Comparison of ENCODE assay signal across 12 cellular contexts in the genomic region with DNA sequence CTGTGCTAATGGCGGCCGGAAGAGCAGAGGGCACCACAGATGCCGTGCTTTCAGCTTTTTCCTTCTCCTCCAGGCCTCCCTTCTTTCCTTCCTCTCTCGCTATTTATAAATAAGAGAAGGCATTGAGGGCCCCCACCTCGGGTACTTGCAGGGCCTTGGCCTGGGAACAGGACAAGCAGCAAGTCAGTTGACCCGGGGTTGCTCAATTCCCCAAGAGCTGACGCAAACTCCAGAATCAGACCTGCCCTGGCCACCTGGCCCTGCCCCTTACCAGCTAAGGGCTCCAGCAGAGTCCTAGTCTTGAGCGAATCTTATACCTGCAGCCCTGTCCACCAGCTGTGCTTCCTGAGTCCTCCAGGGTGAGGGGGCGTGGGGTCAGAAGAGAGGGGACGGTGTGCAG. TPM values are rescaled to one million over a fixed set of nuclear protein-coding genes. Genes with fewer than 3 reads are reported as not detected.
A peak's percentile ranks its signal among the peaks of the same experiment; 100 is the strongest.
DNase-seq lines count a peak whose midpoint lies in the region; ATAC-seq and TF ChIP-seq lines count a peak whose summit lies in the region.
"Had no signal": no experiment of that assay in that cellular context is flagged by ENCODE, and none has a peak within 500 bp of the region (broad histone marks: within the 10 kb centered on the region; RNA-seq: fewer than 3 reads in every experiment).

No MANE protein-coding gene starts in this region.

- intact Hi-C loops in activated CD4-positive, alpha-beta T cell treated with anti-CD3 and anti-CD28 coated beads, Interleukin-2, amount 10 ng/mL, durations not matched to agents 24 days and 14 days (cut with micrococcal nuclease) = no loop called here
- intact Hi-C loops in esophagus squamous epithelium (cut with DNase I) = no loop called here
- intact Hi-C loops in upper lobe of right lung (cut with DNase I) = no loop called here

- no peak for TF ChIP-seq POLR2A in esophagus squamous epithelium (IDR thresholded peaks at IDR 0.05)

- POLR2A ChIA-PET in naive thymus-derived CD8-positive, alpha-beta T cell (lab: Charles Lee) = interaction anchor here (3.2 to 9.7 kb wide), 3 partner anchors 19 to 56 kb away, joined by 16 to 119 read pairs (median 43); no protein-coding TSS in a partner anchor

- H3K36me3 ChIP-seq in esophagus squamous epithelium (no peaks in the 10 kb centered on the region), upper lobe of right lung (no peaks in the 10 kb centered on the region)

- H3K4me3 ChIP-seq in esophagus squamous epithelium (no peak overlapping the region), upper lobe of right lung (no peak overlapping the region)

- peaks cover 67% of the 10 kb centered on the region for H3K4me1 Mint-ChIP-seq in activated CD4-positive, alpha-beta T cell treated with anti-CD3 and anti-CD28 coated beads, Interleukin-2, amount 10 ng/mL, durations not matched to agents 24 days and 14 days
- H3K4me1 Mint-ChIP-seq in naive thymus-derived CD8-positive, alpha-beta T cell = peaks cover 43 to 87% (median 74%) of the 10 kb centered on the region in 4 donors

- H3K27ac ChIP-seq in esophagus squamous epithelium = peak overlapping the region; percentile 25 to 89 (median 77)
- peak overlapping the region; percentile 81 for H3K27ac ChIP-seq in upper lobe of right lung

- no peak overlapping the region for H3K4me3 Mint-ChIP-seq in activated CD4-positive, alpha-beta T cell treated with anti-CD3 and anti-CD28 coated beads, Interleukin-2, amount 10 ng/mL, durations not matched to agents 24 days and 14 days
- H3K4me3 Mint-ChIP-seq in naive thymus-derived CD8-positive, alpha-beta T cell = peak overlapping the region in 4 of 10 donors; percentile 10 to 82 (median 42)
- H3K4me3 Mint-ChIP-seq: nephron had no signal

- H3K27me3 Mint-ChIP-seq in activated CD4-positive, alpha-beta T cell treated with anti-CD3 and anti-CD28 coated beads, Interleukin-2, amount 10 ng/mL, durations not matched to agents 24 days and 14 days = no peaks in the 10 kb centered on the region
- no peaks in the 10 kb centered on the region for H3K27me3 Mint-ChIP-seq in naive thymus-derived CD8-positive, alpha-beta T cell

- no peaks in the 10 kb centered on the region for H3K9me3 ChIP-seq in esophagus squamous epithelium
- H3K9me3 ChIP-seq in upper lobe of right lung = no peaks in the 10 kb centered on the region

- 74 to 76% methylated on average over 7 to 10 of the region's 10 CpGs for WGBS in esophagus squamous epithelium, 2 donors

- DNase-seq in activated CD4-positive, alpha-beta T cell treated with anti-CD3 and anti-CD28 coated beads, Interleukin-2, amount 10 ng/mL, durations not matched to agents 24 days and 14 days = no peak
- no peak for DNase-seq in activated CD4-positive, alpha-beta T cell treated with anti-CD3 and anti-CD28 coated beads for 4 hours
- no peak for DNase-seq in esophagus squamous epithelium (lab: John Stamatoyannopoulos, UW)
- DNase-seq in naive thymus-derived CD8-positive, alpha-beta T cell = no peak
- peak; percentile 90 for DNase-seq in upper lobe of right lung
- DNase-seq in NCI-H446 treated with DMSO at 0.1 percent for 48 hours (lab: John Stamatoyannopoulos, UW) = no peak
- DNase-seq: activated CD4-positive, alpha-beta T cell treated with anti-CD3 and anti-CD28 coated beads, Interleukin-2, amount 50 U/mL, for 1 hour; foreskin fibroblast; PC-3 had no signal

- no peaks in the 10 kb centered on the region for H3K9me3 Mint-ChIP-seq in activated CD4-positive, alpha-beta T cell treated with anti-CD3 and anti-CD28 coated beads, Interleukin-2, amount 10 ng/mL, durations not matched to agents 24 days and 14 days
- no peaks in the 10 kb centered on the region for H3K9me3 Mint-ChIP-seq in naive thymus-derived CD8-positive, alpha-beta T cell
- H3K9me3 Mint-ChIP-seq: nephron had no signal

- H3K27me3 ChIP-seq in esophagus squamous epithelium (peaks cover 0 to 46% (median 0%) of the 10 kb centered on the region in 4 donors), upper lobe of right lung (no peaks in the 10 kb centered on the region)

- peak overlapping the region; percentile 69 for H3K27ac Mint-ChIP-seq in activated CD4-positive, alpha-beta T cell treated with anti-CD3 and anti-CD28 coated beads, Interleukin-2, amount 10 ng/mL, durations not matched to agents 24 days and 14 days
- peak overlapping the region in 9 of 10 donors; percentile 29 to 100 (median 92) for H3K27ac Mint-ChIP-seq in naive thymus-derived CD8-positive, alpha-beta T cell
- H3K27ac Mint-ChIP-seq: nephron had no signal

- ATAC-seq in naive thymus-derived CD8-positive, alpha-beta T cell = no peak
- ATAC-seq in upper lobe of right lung = peak; percentile 76
- no peak for ATAC-seq in HG03439 (IDR thresholded peaks at IDR 0.05; ENCODE audit: unreplicated experiment)
- ATAC-seq in HG02571 (IDR thresholded peaks at IDR 0.05; ENCODE audit: unreplicated experiment) = no peak
- ATAC-seq: PC-3 had no signal

- H3K4me1 ChIP-seq in esophagus squamous epithelium (peaks cover 16 to 100% (median 57%) of the 10 kb centered on the region in 3 donors), upper lobe of right lung (peaks cover 90% of the 10 kb centered on the region)

- H3K36me3 Mint-ChIP-seq in activated CD4-positive, alpha-beta T cell treated with anti-CD3 and anti-CD28 coated beads, Interleukin-2, amount 10 ng/mL, durations not matched to agents 24 days and 14 days (ENCODE audit: low read depth) = peaks cover 51% of the 10 kb centered on the region
- no peaks in the 10 kb centered on the region for H3K36me3 Mint-ChIP-seq in naive thymus-derived CD8-positive, alpha-beta T cell

- no peak for TF ChIP-seq CTCF in esophagus squamous epithelium (IDR thresholded peaks at IDR 0.05)
- TF ChIP-seq CTCF in upper lobe of right lung (IDR thresholded peaks at IDR 0.05) = no peak

RNA-seq across cellular contexts. Expression of a gene that starts 13.5 kb away (rescaled TPM):
- 145 TPM in 2 replicates for total RNA-seq in activated CD4-positive, alpha-beta T cell treated with anti-CD3 and anti-CD28 coated beads, Interleukin-2, amount 10 ng/mL, durations not matched to agents 24 days and 14 days
- 10 to 100 TPM in 2 of 4 donors, 1 to 10 TPM in 2; 2.1 to 17.5 (median 10.3) TPM for total RNA-seq in esophagus squamous epithelium
- 10 to 100 TPM; 16.5 to 18.4 TPM for total RNA-seq in naive thymus-derived CD8-positive, alpha-beta T cell
- 10 to 100 TPM; 19.7 to 64.6 (median 21.8) TPM for polyA plus RNA-seq in naive thymus-derived CD8-positive, alpha-beta T cell
- total RNA-seq in upper lobe of right lung = 62.4 TPM

RNA-seq across cellular contexts. Expression of a gene that starts 49.5 kb away (rescaled TPM):
- 26.9 and 30.8 TPM in 2 replicates for total RNA-seq in activated CD4-positive, alpha-beta T cell treated with anti-CD3 and anti-CD28 coated beads, Interleukin-2, amount 10 ng/mL, durations not matched to agents 24 days and 14 days
- total RNA-seq in esophagus squamous epithelium (100 to 1,000 TPM in 1 of 4 donors, 10 to 100 TPM in 3; 42.5 to 103 (median 59.8) TPM), upper lobe of right lung (74.7 TPM)
- 10 to 100 TPM; 63.0 to 64.9 TPM for total RNA-seq in naive thymus-derived CD8-positive, alpha-beta T cell
- 1 to 10 TPM; 5.3 to 7.5 (median 5.4) TPM for polyA plus RNA-seq in naive thymus-derived CD8-positive, alpha-beta T cell
